ENCODE assay signal across 1 cellular context in genomic region chr6:34340906-34341480, GRCh38.
TF ChIP-seq lines count a peak whose summit lies in the region.

No MANE protein-coding gene starts in this region.

TF ChIP-seq in IMR-90, 13 proteins besides CTCF, POLR2A, EP300 and RAD21:
- TF ChIP-seq RFX5 (IDR thresholded peaks at IDR 0.05; ENCODE audit: low read depth, low read length) (no peak), SMC3 (IDR thresholded peaks at IDR 0.05; ENCODE audit: low read depth, low read length) (no peak), CEBPB (IDR thresholded peaks at IDR 0.05; ENCODE audit: low read depth, low read length) (no peak), MAZ (IDR thresholded peaks at IDR 0.05; ENCODE audit: borderline replicate concordance, low read depth, low read length) (no peak), CHD1 (IDR thresholded peaks at IDR 0.05; ENCODE audit: low read depth, low read length) (no peak), BHLHE40 (IDR thresholded peaks at IDR 0.05; ENCODE audit: low read depth, low read length) (no peak), FOS (IDR thresholded peaks at IDR 0.05; ENCODE audit: low read depth, low read length) (no peak), RCOR1 (IDR thresholded peaks at IDR 0.05; ENCODE audit: insufficient replicate concordance, low read length) (no peak), NFE2L2 (IDR thresholded peaks at IDR 0.05; ENCODE audit: low read depth, low read length) (no peak)
- TF ChIP-seq, protein P1, sequence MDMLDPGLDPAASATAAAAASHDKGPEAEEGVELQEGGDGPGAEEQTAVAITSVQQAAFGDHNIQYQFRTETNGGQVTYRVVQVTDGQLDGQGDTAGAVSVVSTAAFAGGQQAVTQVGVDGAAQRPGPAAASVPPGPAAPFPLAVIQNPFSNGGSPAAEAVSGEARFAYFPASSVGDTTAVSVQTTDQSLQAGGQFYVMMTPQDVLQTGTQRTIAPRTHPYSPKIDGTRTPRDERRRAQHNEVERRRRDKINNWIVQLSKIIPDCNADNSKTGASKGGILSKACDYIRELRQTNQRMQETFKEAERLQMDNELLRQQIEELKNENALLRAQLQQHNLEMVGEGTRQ (IDR thresholded peaks at IDR 0.05; ENCODE audit: low read depth, low read length) = no peak; the same call in 1 of the 2 replicates
- TF ChIP-seq, protein P2, sequence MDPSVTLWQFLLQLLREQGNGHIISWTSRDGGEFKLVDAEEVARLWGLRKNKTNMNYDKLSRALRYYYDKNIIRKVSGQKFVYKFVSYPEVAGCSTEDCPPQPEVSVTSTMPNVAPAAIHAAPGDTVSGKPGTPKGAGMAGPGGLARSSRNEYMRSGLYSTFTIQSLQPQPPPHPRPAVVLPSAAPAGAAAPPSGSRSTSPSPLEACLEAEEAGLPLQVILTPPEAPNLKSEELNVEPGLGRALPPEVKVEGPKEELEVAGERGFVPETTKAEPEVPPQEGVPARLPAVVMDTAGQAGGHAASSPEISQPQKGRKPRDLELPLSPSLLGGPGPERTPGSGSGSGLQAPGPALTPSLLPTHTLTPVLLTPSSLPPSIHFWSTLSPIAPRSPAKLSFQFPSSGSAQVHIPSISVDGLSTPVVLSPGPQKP (IDR thresholded peaks at IDR 0.05; ENCODE audit: borderline replicate concordance, low read depth, low read length) = no peak
TF ChIP-seq in IMR-90: peak in this region for 0.
